Comparison of ENCODE assay signal across 28 cellular contexts in genomic region chr15:69026355-69026754, GRCh38. TPM values are rescaled to one million over a fixed set of nuclear protein-coding genes. Genes with fewer than 3 reads are reported as not detected.
"Had no signal": no experiment of that assay in that cellular context is flagged by ENCODE, and none has a peak within 500 bp of the region (broad histone marks: within the 10 kb centered on the region; RNA-seq: fewer than 3 reads in every experiment).

No MANE protein-coding gene starts in this region.

- ATAC-seq: activated naive CD4-positive, alpha-beta T cell treated with anti-CD3 and anti-CD28 coated beads, Interleukin-2, amount 50 U/mL, for 72 hours; heart right ventricle; stimulated activated effector memory CD8-positive, alpha-beta T cell treated with anti-CD3 and anti-CD28 coated beads, Interleukin-12 subunit alpha, Interleukin-12 subunit beta, amount 100 ng/mL, for 72 hours; stimulated activated naive CD8-positive, alpha-beta T cell treated with anti-CD3 and anti-CD28 coated beads, Interleukin-15, amount 100 ng/mL, for 72 hours had no signal

- H3K27ac Mint-ChIP-seq: activated B cell treated with CpG ODN at 0.5 μM for 24 hours; activated T-cell treated with anti-CD3 and anti-CD28 coated beads, Interleukin-2, amount 50 U/mL, for 72 hours; dendritic cell treated with granulocyte-macrophage colony-stimulating factor and Interleukin-4, amounts not matched to agents 40 ng/mL and 50 ng/mL, for 4 days; nephron; progenitor cell of endocrine pancreas; stimulated activated effector memory CD8-positive, alpha-beta T cell treated with anti-CD3 and anti-CD28 coated beads, Interleukin-12 subunit alpha, Interleukin-12 subunit beta, amount 100 ng/mL, for 72 hours had no signal

- H3K4me1 Mint-ChIP-seq: nephron; stimulated activated effector memory CD8-positive, alpha-beta T cell treated with anti-CD3 and anti-CD28 coated beads, Interleukin-12 subunit alpha, Interleukin-12 subunit beta, amount 100 ng/mL, for 72 hours; stimulated activated naive CD8-positive, alpha-beta T cell treated with anti-CD3 and anti-CD28 coated beads, Interleukin-15, amount 100 ng/mL, for 72 hours had no signal

- H3K27me3 ChIP-seq: ovary, thyroid gland, upper lobe of left lung had no signal

- DNase-seq: activated B cell treated with CpG ODN at 0.5 μM for 24 hours; activated CD4-positive, alpha-beta T cell treated with anti-CD3 and anti-CD28 coated beads, Interleukin-2, amount 50 U/mL, for 4 hours; activated naive CD4-positive, alpha-beta T cell; activated T-cell treated with anti-CD3 and anti-CD28 coated beads for 4 hours; activated T-cell treated with anti-CD3 and anti-CD28 coated beads, Interleukin-2, amount 50 U/mL, for 72 hours; central memory CD4-positive, alpha-beta T cell; effector CD4-positive, alpha-beta T cell; esophagus squamous epithelium; foreskin melanocyte; heart right ventricle; left ventricle myocardium inferior; ovary; sigmoid colon; small intestine; stimulated activated CD4-positive, alpha-beta T cell treated with anti-CD3 and anti-CD28 coated beads, Interleukin-4, amount 100 ng/mL, for 24 hours; stimulated activated naive CD8-positive, alpha-beta T cell treated with anti-CD3 and anti-CD28 coated beads, Interleukin-15, amount 100 ng/mL, for 72 hours; substantia nigra; T-helper 2 cell; thyroid gland; upper lobe of left lung had no signal

- H3K4me3 ChIP-seq: breast epithelium, esophagus squamous epithelium, heart right ventricle, left ventricle myocardium inferior, lung, ovary, sigmoid colon, thyroid gland, upper lobe of left lung had no signal

- H3K9me3 Mint-ChIP-seq: activated B cell treated with CpG ODN at 0.5 μM for 24 hours; activated naive CD4-positive, alpha-beta T cell treated with anti-CD3 and anti-CD28 coated beads, Interleukin-2, amount 50 U/mL, for 72 hours; activated T-cell treated with anti-CD3 and anti-CD28 coated beads, Interleukin-2, amount 50 U/mL, for 72 hours; dendritic cell treated with granulocyte-macrophage colony-stimulating factor and Interleukin-4, amounts not matched to agents 40 ng/mL and 50 ng/mL, for 4 days; nephron; stimulated activated effector memory CD8-positive, alpha-beta T cell treated with anti-CD3 and anti-CD28 coated beads, Interleukin-12 subunit alpha, Interleukin-12 subunit beta, amount 100 ng/mL, for 72 hours; stimulated activated naive CD8-positive, alpha-beta T cell treated with anti-CD3 and anti-CD28 coated beads, Interleukin-15, amount 100 ng/mL, for 72 hours had no signal

- H3K9me3 ChIP-seq: breast epithelium, esophagus squamous epithelium, heart right ventricle, left ventricle myocardium inferior, neutrophil, ovary, sigmoid colon, thyroid gland, upper lobe of left lung had no signal

- H3K36me3 Mint-ChIP-seq: activated naive CD4-positive, alpha-beta T cell treated with anti-CD3 and anti-CD28 coated beads, Interleukin-2, amount 50 U/mL, for 72 hours; stimulated activated effector memory CD8-positive, alpha-beta T cell treated with anti-CD3 and anti-CD28 coated beads, Interleukin-12 subunit alpha, Interleukin-12 subunit beta, amount 100 ng/mL, for 72 hours had no signal

- H3K4me3 Mint-ChIP-seq: activated B cell treated with CpG ODN at 0.5 μM for 24 hours; activated T-cell treated with anti-CD3 and anti-CD28 coated beads, Interleukin-2, amount 50 U/mL, for 72 hours; dendritic cell treated with granulocyte-macrophage colony-stimulating factor and Interleukin-4, amounts not matched to agents 40 ng/mL and 50 ng/mL, for 4 days; nephron; stimulated activated effector memory CD8-positive, alpha-beta T cell treated with anti-CD3 and anti-CD28 coated beads, Interleukin-12 subunit alpha, Interleukin-12 subunit beta, amount 100 ng/mL, for 72 hours; stimulated activated naive CD8-positive, alpha-beta T cell treated with anti-CD3 and anti-CD28 coated beads, Interleukin-15, amount 100 ng/mL, for 72 hours had no signal

- H3K36me3 ChIP-seq: breast epithelium, esophagus squamous epithelium, heart right ventricle, left ventricle myocardium inferior, neutrophil, ovary, sigmoid colon, thyroid gland, upper lobe of left lung had no signal

- H3K27ac ChIP-seq: breast epithelium, esophagus squamous epithelium, heart right ventricle, left ventricle myocardium inferior, neutrophil, ovary, sigmoid colon, thyroid gland, upper lobe of left lung had no signal

- H3K4me1 ChIP-seq: thyroid gland had no signal

RNA-seq across cellular contexts. Expression of gene NOX5, which starts 11.9 kb away (rescaled TPM):
- total RNA-seq: activated T-cell treated with anti-CD3 and anti-CD28 coated beads, Interleukin-2, amount 50 U/mL, for 72 hours; left ventricle myocardium inferior; progenitor cell of endocrine pancreas had no signal
